ENCODE assay signal across 15 cellular contexts in genomic region chr11:76150141-76150540, GRCh38. TPM values are rescaled to one million over a fixed set of nuclear protein-coding genes. Genes with fewer than 3 reads are reported as not detected.
DNase-seq lines count a peak whose midpoint lies in the region; TF ChIP-seq lines count a peak whose summit lies in the region.
"Had no signal": no experiment of that assay in that cellular context is flagged by ENCODE, and none has a peak within 500 bp of the region (broad histone marks: within the 10 kb centered on the region; RNA-seq: fewer than 3 reads in every experiment).

No MANE protein-coding gene starts in this region.

- WGBS in sigmoid colon, 2 donors, result 94 to 98% methylated on average over 4 of the region's 4 CpGs

- TF ChIP-seq EP300 in sigmoid colon (IDR thresholded peaks at IDR 0.05), result no peak

- H3K4me3 ChIP-seq in sigmoid colon, result no peak overlapping the region

- intact Hi-C loops in sigmoid colon (cut with DNase I), result loop anchor here (5.0 kb wide), 2 partner anchors 167 to 443 kb away; no protein-coding TSS in a partner anchor

- peak; percentile 38 for DNase-seq in activated effector memory CD4-positive, alpha-beta T cell treated with anti-CD3 and anti-CD28 coated beads, Interleukin-2, amount 50 U/mL, for 16 hours
- no peak for DNase-seq in activated effector memory CD4-positive, alpha-beta T cell treated with Interleukin-2 at 50 U/mL for 16 hours
- DNase-seq in mesenteric fat pad (ENCODE audit: low spot score) (peak; percentile 28), sigmoid colon (peak; percentile 48), ureter (ENCODE audit: low spot score) (no peak), GM10248 (ENCODE audit: extremely low spot score) (no peak), OCI-M1 (lab: John Stamatoyannopoulos, UW) (no peak)
- no peak for DNase-seq in stimulated activated CD4-positive, alpha-beta T cell treated with anti-CD3 and anti-CD28 coated beads, Interleukin-2, amount 100 ng/mL, for 24 hours
- DNase-seq: CD8-positive, alpha-beta T cell; COR-L47; DMS79 treated with DMSO at 0.1 percent for 48 hours; EL had no signal

- H3K4me1 ChIP-seq in sigmoid colon, result peaks cover 0 to 11% (median 3%) of the 10 kb centered on the region in 4 donors

- H3K9me3 ChIP-seq in sigmoid colon, result no peaks in the 10 kb centered on the region

- POLR2A ChIA-PET in GM10248 (lab: Yijun Ruan, JAX), result no interaction called here

- H3K27ac ChIP-seq in sigmoid colon, result no peak overlapping the region
- H3K27ac ChIP-seq: 22Rv1, HL-60 had no signal

- CTCF ChIA-PET in GM10248 (lab: Yijun Ruan, JAX), result interaction anchor here (0.8 to 2.9 kb wide), 5 partner anchors 57 to 347 kb away, joined by 3 to 9 read pairs (median 8); no protein-coding TSS in a partner anchor

- H3K36me3 ChIP-seq in sigmoid colon, result no peaks in the 10 kb centered on the region

- H3K27me3 ChIP-seq in sigmoid colon, result no peaks in the 10 kb centered on the region

- no peak for TF ChIP-seq POLR2A in sigmoid colon (IDR thresholded peaks at IDR 0.05)

- TF ChIP-seq CTCF in sigmoid colon (IDR thresholded peaks at IDR 0.05) (no peak), GM10248 (IDR thresholded peaks at IDR 0.05; ENCODE audit: control extremely low read depth, extremely low read depth, low read depth, missing control alignments) (no peak)

RNA-seq across cellular contexts. Expression of gene WNT11, which starts 56.2 kb away (rescaled TPM):
- total RNA-seq in mesenteric fat pad, result 34.1 TPM
- total RNA-seq in sigmoid colon, result 1 to 10 TPM; 1.1 to 8.9 (median 4.9) TPM
- polyA plus RNA-seq in sigmoid colon, result 1 to 10 TPM in 2 of 3 donors, under 1 TPM in 1; 0.92 to 2.2 (median 1.8) TPM
- 1.7 TPM for total RNA-seq in ureter
- total RNA-seq: H4 had no signal

Comparison
In these comparisons a context has a peak if more than half of its experiments do, and no peak if none do; other contexts are left out.
1. DNase-seq: peak in activated effector memory CD4-positive, alpha-beta T cell treated with anti-CD3 and anti-CD28 coated beads, Interleukin-2, amount 50 U/mL, for 16 hours (single experiment), mesenteric fat pad (single experiment) and sigmoid colon (single experiment); none in activated effector memory CD4-positive, alpha-beta T cell treated with Interleukin-2 at 50 U/mL for 16 hours (single experiment), ureter (single experiment), GM10248 (single experiment), stimulated activated CD4-positive, alpha-beta T cell treated with anti-CD3 and anti-CD28 coated beads, Interleukin-2, amount 100 ng/mL, for 24 hours (0 of 2) and OCI-M1 (single experiment).